14 cellular contexts compared by ENCODE assay signal in the genomic region with DNA sequence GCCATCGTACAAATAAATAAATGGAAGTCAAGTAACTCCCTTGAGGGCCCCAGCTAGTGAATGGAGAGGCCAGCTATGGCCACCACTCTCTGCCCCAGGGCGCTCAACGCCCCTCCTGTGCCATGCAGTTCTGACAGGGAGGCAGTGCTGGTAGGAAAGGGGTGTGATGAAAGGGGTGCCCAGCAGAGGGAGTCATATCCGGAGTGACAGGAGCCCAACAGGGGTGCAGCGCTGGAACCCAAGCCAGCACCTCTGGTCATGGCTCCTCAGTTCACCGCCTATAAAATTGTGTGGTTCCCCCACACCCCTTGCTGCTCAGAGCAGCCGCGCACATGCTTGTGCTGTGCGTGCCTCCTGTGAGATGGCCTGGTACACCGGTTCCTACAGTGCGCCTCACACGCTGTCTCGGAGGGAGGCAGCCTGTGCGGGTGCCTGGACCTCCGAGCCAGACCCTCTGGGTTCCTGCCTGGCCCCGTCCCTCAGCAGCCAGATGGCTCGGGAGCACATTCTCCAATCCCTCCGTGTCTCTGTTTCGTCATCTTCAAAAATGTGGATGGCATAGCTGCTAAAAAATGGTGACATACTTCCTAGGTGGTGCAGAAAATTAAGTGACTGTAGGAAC.
DNase-seq lines count a peak whose midpoint lies in the region; ATAC-seq and TF ChIP-seq lines count a peak whose summit lies in the region.
"Had no signal": no experiment of that assay in that cellular context is flagged by ENCODE, and none has a peak within 500 bp of the region (broad histone marks: within the 10 kb centered on the region; RNA-seq: fewer than 3 reads in every experiment).

No MANE protein-coding gene starts in this region.

- H3K27me3 Mint-ChIP-seq in glutamatergic neuron (ENCODE audit: unreplicated experiment): peaks cover 2% of the 10 kb centered on the region

- TF ChIP-seq POLR2A in thyroid gland (IDR thresholded peaks at IDR 0.05): no peak

- no peak overlapping the region for H3K27ac ChIP-seq in A673 (ENCODE audit: low read depth, low read length, poor library complexity, severe bottlenecking)
- H3K27ac ChIP-seq in RWPE2 (ENCODE audit: poor library complexity, severe bottlenecking): no peak overlapping the region
- no peak overlapping the region for H3K27ac ChIP-seq in thyroid gland
- H3K27ac ChIP-seq: sigmoid colon had no signal

- H3K4me3 ChIP-seq in A673 (ENCODE audit: low read depth, low read length, poor library complexity, severe bottlenecking) (no peak overlapping the region), RWPE2 (ENCODE audit: severe bottlenecking) (no peak overlapping the region), thyroid gland (replicated peaks in 1 of 3) (no peak overlapping the region)
- H3K4me3 ChIP-seq: sigmoid colon had no signal

- H3K9me3 Mint-ChIP-seq in glutamatergic neuron (ENCODE audit: unreplicated experiment): peaks cover 5% of the 10 kb centered on the region
- H3K9me3 Mint-ChIP-seq: CD8-positive, alpha-beta T cell had no signal

- WGBS in thyroid gland, 2 donors: 89 to 92% methylated on average over 19 of the region's 19 CpGs

- H3K4me1 Mint-ChIP-seq in glutamatergic neuron (ENCODE audit: low read depth, unreplicated experiment): peaks cover 29% of the 10 kb centered on the region

- no peaks in the 10 kb centered on the region for H3K36me3 ChIP-seq in A673 (ENCODE audit: insufficient read depth, low read length, poor library complexity, severe bottlenecking)
- peaks cover 98% of the 10 kb centered on the region for H3K36me3 ChIP-seq in RWPE2 (ENCODE audit: low read depth)
- peaks cover 17 to 20% of the 10 kb centered on the region in 2 donors for H3K36me3 ChIP-seq in thyroid gland

- peak; percentile 15; the same call in 2 of the 3 replicates for ATAC-seq in RWPE2 (ENCODE audit: low read depth)
- ATAC-seq in GM18517 (IDR thresholded peaks at IDR 0.05; ENCODE audit: unreplicated experiment): no peak
- ATAC-seq in HG02571 (IDR thresholded peaks at IDR 0.05; ENCODE audit: unreplicated experiment): no peak
- ATAC-seq in GM18907 (IDR thresholded peaks at IDR 0.05; ENCODE audit: unreplicated experiment): no peak
- ATAC-seq: CD8-positive, alpha-beta T cell had no signal

- POLR2A ChIA-PET in A673 (lab: Charles Lee; ENCODE audit: low non-redundant PET): no interaction called here

- H3K27me3 ChIP-seq in A673 (replicated peaks; ENCODE audit: insufficient read depth, low read depth, low read length, poor library complexity): no peaks in the 10 kb centered on the region
- H3K27me3 ChIP-seq in RWPE2 (ENCODE audit: insufficient read depth, poor library complexity, severe bottlenecking): no peaks in the 10 kb centered on the region
- H3K27me3 ChIP-seq in thyroid gland: no peaks in the 10 kb centered on the region
- H3K27me3 ChIP-seq: sigmoid colon had no signal

- BruUV-seq in A673 (replicated peaks; lab: Mats Ljungman, UMichigan): no TSS peak

- peaks cover 9% of the 10 kb centered on the region for H3K36me3 Mint-ChIP-seq in glutamatergic neuron (ENCODE audit: unreplicated experiment)
- H3K36me3 Mint-ChIP-seq: CD8-positive, alpha-beta T cell had no signal

- H3K27ac Mint-ChIP-seq in glutamatergic neuron (ENCODE audit: unreplicated experiment): no peak overlapping the region
- H3K27ac Mint-ChIP-seq: activated B cell treated with CpG ODN at 0.5 μM for 24 hours; CD8-positive, alpha-beta T cell had no signal

- no peak overlapping the region for H3K4me3 Mint-ChIP-seq in glutamatergic neuron (ENCODE audit: unreplicated experiment)
- H3K4me3 Mint-ChIP-seq: activated B cell treated with CpG ODN at 0.5 μM for 24 hours; CD8-positive, alpha-beta T cell had no signal

- TF ChIP-seq CTCF in A673 (conservative IDR thresholded peaks at IDR 0.05; ENCODE audit: low read depth, low read length) (peak; percentile 49), GM12873 (IDR thresholded peaks at IDR 0.05; ENCODE audit: insufficient read depth, low read depth, low read length, missing control alignments) (peak; percentile 44), RWPE2 (IDR thresholded peaks at IDR 0.05; ENCODE audit: poor library complexity, severe bottlenecking) (no peak), glutamatergic neuron (IDR thresholded peaks at IDR 0.05; ENCODE audit: partially characterized antibody, unreplicated experiment) (peak; percentile 36), thyroid gland (IDR thresholded peaks at IDR 0.05) (no peak)

- no peaks in the 10 kb centered on the region for H3K4me1 ChIP-seq in A673 (ENCODE audit: insufficient read depth, low read length, poor library complexity, severe bottlenecking)
- peaks cover 21% of the 10 kb centered on the region for H3K4me1 ChIP-seq in RWPE2 (ENCODE audit: insufficient read depth, poor library complexity, severe bottlenecking)
- H3K4me1 ChIP-seq in thyroid gland: peaks cover 5 to 11% of the 10 kb centered on the region in 2 donors

- CTCF ChIA-PET in A673 (lab: Charles Lee): no interaction called here

- intact Hi-C loops in A673 (cut with micrococcal nuclease; ENCODE audit: unreplicated experiment): no loop called here
- intact Hi-C loops in thyroid gland (cut with DNase I): no loop called here

- H3K9me3 ChIP-seq in A673 (ENCODE audit: low read depth, low read length, poor library complexity, severe bottlenecking) (no peaks in the 10 kb centered on the region), RWPE2 (ENCODE audit: severe bottlenecking) (no peaks in the 10 kb centered on the region), thyroid gland (no peaks in the 10 kb centered on the region)
- H3K9me3 ChIP-seq: sigmoid colon had no signal

- DNase-seq in A673 (ENCODE audit: low spot score) (peak; percentile 21), RWPE2 (ENCODE audit: low spot score) (no peak), glutamatergic neuron (peak; percentile 44), thyroid gland (no peak)
- DNase-seq: activated B cell treated with CpG ODN at 0.5 μM for 24 hours; activated naive CD4-positive, alpha-beta T cell treated with anti-CD3 and anti-CD28 coated beads, Interleukin-2, amount 50 U/mL, for 16 hours; CD8-positive, alpha-beta T cell; NCI-H526 treated with DMSO at 0.1 percent for 48 hours; sigmoid colon; stimulated activated CD8-positive, alpha-beta memory T cell treated with anti-CD3 and anti-CD28 coated beads, Interleukin-4, amount 100 ng/mL, for 48 hours had no signal

Comparison
In these comparisons a context has a peak if more than half of its experiments do, and no peak if none do; other contexts are left out.
1. DNase-seq: peak in A673 (single experiment) and glutamatergic neuron (single experiment); none in RWPE2 (single experiment) and thyroid gland (0 of 2).
2. CTCF ChIP-seq: peak in A673 (single experiment), GM12873 (single experiment) and glutamatergic neuron (single experiment); none in RWPE2 (single experiment) and thyroid gland (0 of 6).